21 cellular contexts compared by ENCODE assay signal in the genomic region with DNA sequence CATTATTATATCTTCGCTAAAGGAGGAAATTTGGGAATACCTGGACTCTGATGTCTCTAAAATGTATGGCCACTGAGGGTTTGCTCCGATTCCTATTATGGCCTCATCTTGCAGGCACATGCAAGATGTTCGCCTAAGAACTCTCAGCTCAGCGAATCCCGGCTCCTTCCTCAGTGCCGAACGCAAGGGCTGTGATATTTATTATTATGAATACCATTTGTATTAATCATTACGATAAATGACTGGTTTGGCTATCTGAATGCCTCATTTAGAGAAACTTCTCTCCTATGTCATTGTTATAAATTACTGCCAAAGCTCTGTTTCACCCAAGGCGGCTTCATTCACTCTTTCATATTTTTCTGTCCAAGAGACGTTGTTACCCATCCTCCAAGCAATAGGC.
"Had no signal": no experiment of that assay in that cellular context is flagged by ENCODE, and none has a peak within 500 bp of the region (broad histone marks: within the 10 kb centered on the region; RNA-seq: fewer than 3 reads in every experiment).

No MANE protein-coding gene starts in this region.

- ATAC-seq: activated T-cell treated with anti-CD3 and anti-CD28 coated beads, Interleukin-2, amount 50 U/mL, for 72 hours; heart right ventricle; left colon; mucosa of descending colon; upper lobe of right lung had no signal

- H3K4me3 ChIP-seq: heart right ventricle, mucosa of descending colon, spleen, upper lobe of right lung had no signal

- H3K36me3 ChIP-seq: heart right ventricle, spleen, upper lobe of right lung had no signal

- H3K9me3 Mint-ChIP-seq: activated T-cell treated with anti-CD3 and anti-CD28 coated beads, Interleukin-2, amount 50 U/mL, for 72 hours; endodermal cell had no signal

- H3K4me1 Mint-ChIP-seq: activated naive CD4-positive, alpha-beta T cell treated with anti-CD3 and anti-CD28 coated beads, Interleukin-2, amount 10 ng/mL, durations not matched to agents 7 days and 5 days; memory B cell had no signal

- H3K4me1 ChIP-seq: heart right ventricle, spleen, upper lobe of right lung had no signal

- H3K4me3 Mint-ChIP-seq: activated naive CD4-positive, alpha-beta T cell treated with anti-CD3 and anti-CD28 coated beads, Interleukin-2, amount 10 ng/mL, durations not matched to agents 7 days and 5 days; activated T-cell treated with anti-CD3 and anti-CD28 coated beads, Interleukin-2, amount 50 U/mL, for 72 hours; endodermal cell; memory B cell had no signal

- H3K9me3 ChIP-seq: mucosa of descending colon, upper lobe of right lung had no signal

- H3K27me3 ChIP-seq: upper lobe of right lung had no signal

- FAIRE-seq: keratinocyte had no signal

- H3K27ac Mint-ChIP-seq: activated naive CD4-positive, alpha-beta T cell treated with anti-CD3 and anti-CD28 coated beads, Interleukin-2, amount 10 ng/mL, durations not matched to agents 7 days and 5 days; activated T-cell treated with anti-CD3 and anti-CD28 coated beads, Interleukin-2, amount 50 U/mL, for 72 hours; endodermal cell; memory B cell had no signal

- H3K27ac ChIP-seq: epithelial cell of prostate, heart right ventricle, spleen, upper lobe of right lung had no signal

- H3K36me3 Mint-ChIP-seq: activated naive CD4-positive, alpha-beta T cell treated with anti-CD3 and anti-CD28 coated beads, Interleukin-2, amount 10 ng/mL, durations not matched to agents 7 days and 5 days; memory B cell had no signal

- DNase-seq: activated CD4-positive, alpha-beta T cell treated with anti-CD3 and anti-CD28 coated beads, Interleukin-2, amount 50 U/mL, for 4 hours; activated CD8-positive, alpha-beta memory T cell treated with anti-CD3 and anti-CD28 coated beads for 24 hours; activated effector memory CD4-positive, alpha-beta T cell treated with Interleukin-2 at 50 U/mL for 16 hours; activated naive CD4-positive, alpha-beta T cell treated with anti-CD3 and anti-CD28 coated beads, Interleukin-2, amount 10 ng/mL, durations not matched to agents 7 days and 5 days; activated T-cell treated with anti-CD3 and anti-CD28 coated beads, Interleukin-2, amount 50 U/mL, for 72 hours; amygdala; cortex of kidney; heart right ventricle; left colon; mucosa of descending colon; occipital lobe; retina; spleen; stimulated activated CD4-positive, alpha-beta T cell treated with anti-CD3 and anti-CD28 coated beads, Interleukin-4, amount 100 ng/mL, for 1 hour; stimulated activated naive CD4-positive, alpha-beta T cell; T-helper 9 cell; upper lobe of right lung had no signal

- H3K27me3 Mint-ChIP-seq: activated naive CD4-positive, alpha-beta T cell treated with anti-CD3 and anti-CD28 coated beads, Interleukin-2, amount 10 ng/mL, durations not matched to agents 7 days and 5 days; memory B cell had no signal
